ENCODE assay signal across 8 cellular contexts in the genomic region with DNA sequence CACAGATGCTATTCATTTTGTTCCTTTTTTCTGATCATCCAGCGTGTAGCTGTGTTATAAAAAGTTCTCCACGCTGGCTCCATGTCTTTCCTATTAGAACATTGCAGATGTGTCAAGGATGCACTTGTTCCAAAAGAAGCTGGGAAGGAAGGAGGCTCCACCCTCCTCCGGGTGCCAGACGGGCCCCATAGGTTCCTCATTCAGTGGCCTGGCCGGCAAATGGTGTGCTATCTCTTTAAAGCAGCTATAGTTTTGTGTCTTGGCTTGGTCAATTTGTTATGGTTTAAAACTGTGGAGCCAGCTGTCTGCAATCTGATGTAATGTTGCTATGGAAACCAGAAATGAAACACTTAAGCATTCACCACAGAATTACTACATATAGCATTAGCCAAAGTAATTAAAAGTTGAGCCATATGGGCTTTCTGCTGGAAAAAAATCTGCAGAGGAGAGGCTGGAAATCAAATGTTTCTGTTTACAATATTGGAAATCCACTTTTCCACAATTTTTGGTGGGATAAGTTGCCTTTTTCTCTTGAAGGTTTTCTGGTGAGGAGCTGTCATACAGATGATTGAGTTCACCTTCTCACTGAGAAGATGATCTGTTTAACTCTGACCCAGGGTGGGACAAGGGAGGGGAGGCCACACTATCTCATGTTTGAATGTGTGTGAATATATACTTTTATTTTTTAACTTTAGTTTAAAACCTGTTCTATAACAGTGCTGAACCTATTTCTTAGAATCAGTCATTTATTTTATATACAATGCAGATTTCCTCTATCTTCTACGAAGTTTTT.
DNase-seq lines count a peak whose midpoint lies in the region; ATAC-seq and TF ChIP-seq lines count a peak whose summit lies in the region.

No MANE protein-coding gene starts in this region.

- no peak for TF ChIP-seq RAD21 in SK-N-SH (IDR thresholded peaks at IDR 0.05; ENCODE audit: low read length)

- no peak overlapping the region for H2AFZ ChIP-seq in SK-N-SH (ENCODE audit: low read depth)
- H2AFZ ChIP-seq in trophoblast cell (ENCODE audit: insufficient read depth, low read length, poor library complexity), result no peak overlapping the region

- H3K4me1 ChIP-seq in SK-N-SH (ENCODE audit: control insufficient read depth in 1 of 2, insufficient read depth in 2 of 2, low read depth in 1 of 2, low read length in 1 of 2) (peaks cover 3 to 8% of the 10 kb centered on the region in 2 experiments; a peak in 3 of 4 replicates), trophoblast cell (ENCODE audit: control insufficient read depth in 1 of 2, insufficient read depth in 2 of 2, low read length in 2 of 2) (peaks cover 20 to 23% of the 10 kb centered on the region in 2 experiments)

- H3K18ac ChIP-seq in trophoblast cell (ENCODE audit: low read length), result no peak overlapping the region

- no peak overlapping the region for H3K14ac ChIP-seq in trophoblast cell (ENCODE audit: low read length)

- no peaks in the 10 kb centered on the region for H3K9me3 Mint-ChIP-seq in immature natural killer cell

- H3K4me3 ChIP-seq in SK-N-SH (ENCODE audit: low read depth in 2 of 2, low read length in 1 of 2) (peak overlapping the region; percentile 50 to 69; a peak in 3 of 4 replicates), fibroblast of villous mesenchyme (ENCODE audit: low read depth, low read length) (peak overlapping the region; percentile 60), trophoblast cell (ENCODE audit: low read depth, low read length) (no peak overlapping the region)

- peaks cover 84% of the 10 kb centered on the region for H3K79me2 ChIP-seq in SK-N-SH (ENCODE audit: insufficient read depth)
- H3K79me2 ChIP-seq in trophoblast cell (ENCODE audit: control insufficient read depth, insufficient read depth, low read length, poor library complexity), result no peaks in the 10 kb centered on the region

- TF ChIP-seq CTCF in SK-N-SH (IDR thresholded peaks at IDR 0.05), result no peak
- TF ChIP-seq CTCF in fibroblast of villous mesenchyme (IDR thresholded peaks at IDR 0.05; ENCODE audit: insufficient read depth, low read depth, low read length), result no peak

- H3K9ac ChIP-seq in SK-N-SH (peak overlapping the region; percentile 90), trophoblast cell (ENCODE audit: low read length) (no peak overlapping the region)

- H3F3A ChIP-seq in SK-N-SH (replicated peaks; ENCODE audit: insufficient read depth), result peaks cover 38% of the 10 kb centered on the region

- H3K23ac ChIP-seq in trophoblast cell (ENCODE audit: low read length), result no peak overlapping the region

- TF ChIP-seq EP300 in SK-N-SH (IDR thresholded peaks at IDR 0.05; ENCODE audit: borderline replicate concordance in 1 of 2, low read depth in 1 of 2, low read length in 1 of 2), result no peak

- 12% methylated on average over 6 of the region's 6 CpGs for WGBS in SK-N-SH (ENCODE audit: low lambda C conversion rate)
- no CpG with 5 or more reads among the region's 6 CpGs for WGBS in trophoblast cell (ENCODE audit: extremely low coverage, insufficient coverage, insufficient read length)

- no peak overlapping the region for H4K91ac ChIP-seq in trophoblast cell (ENCODE audit: low read depth, low read length)

- no peak overlapping the region for H2BK12ac ChIP-seq in trophoblast cell (ENCODE audit: low read length)

- no peak overlapping the region for H3K27ac Mint-ChIP-seq in immature natural killer cell

- H3K27me3 Mint-ChIP-seq in immature natural killer cell (ENCODE audit: low read depth in 3 of 3), result peaks cover 5 to 15% (median 5%) of the 10 kb centered on the region in 3 donors

- no peaks in the 10 kb centered on the region for H3K4me1 Mint-ChIP-seq in immature natural killer cell

- H3K9me3 ChIP-seq in SK-N-SH (no peaks in the 10 kb centered on the region), trophoblast cell (ENCODE audit: insufficient read depth, low read depth, low read length) (peaks cover 1% of the 10 kb centered on the region)

- no peak overlapping the region for H2AK5ac ChIP-seq in trophoblast cell (ENCODE audit: low read length)

- H3K36me3 ChIP-seq in SK-N-SH (replicated peaks in 1 of 2; ENCODE audit: control insufficient read depth in 1 of 2, insufficient read depth in 2 of 2, low read length in 1 of 2) (peaks cover 0 to 4% of the 10 kb centered on the region in 2 experiments), trophoblast cell (ENCODE audit: control insufficient read depth in 1 of 2, insufficient read depth in 2 of 2, low read length in 2 of 2) (no peaks in the 10 kb centered on the region)

- POLR2A ChIA-PET in SK-N-SH (lab: Yijun Ruan, JAX), result no interaction called here

- H3K27ac ChIP-seq in SK-N-SH (ENCODE audit: low read depth in 2 of 2, low read length in 1 of 2), result peak overlapping the region; percentile 80 to 98; a peak in 3 of 4 replicates
- no peak overlapping the region for H3K27ac ChIP-seq in trophoblast cell (ENCODE audit: low read depth, low read length)

- no peak overlapping the region for H3K4me3 Mint-ChIP-seq in immature natural killer cell

- no peaks in the 10 kb centered on the region for H4K20me1 ChIP-seq in SK-N-SH (ENCODE audit: insufficient read depth)

- H3K27me3 ChIP-seq in SK-N-SH (ENCODE audit: insufficient read depth) (no peaks in the 10 kb centered on the region), trophoblast cell (ENCODE audit: insufficient read depth, low read length) (no peaks in the 10 kb centered on the region)

- no peak overlapping the region for H4K8ac ChIP-seq in trophoblast cell (ENCODE audit: low read depth, low read length)

- peaks cover 13% of the 10 kb centered on the region for H3K79me1 ChIP-seq in trophoblast cell (ENCODE audit: low read length)

- no peak overlapping the region for H2BK120ac ChIP-seq in trophoblast cell (ENCODE audit: insufficient read depth, low read length, poor library complexity)

- no peak overlapping the region for H3K4ac ChIP-seq in trophoblast cell (ENCODE audit: low read depth, low read length)

- H2BK5ac ChIP-seq in trophoblast cell (ENCODE audit: low read depth, low read length, poor library complexity), result no peak overlapping the region

- ATAC-seq in GM19395 (IDR thresholded peaks at IDR 0.05; ENCODE audit: unreplicated experiment) (peak; percentile 90), HG03558 (IDR thresholded peaks at IDR 0.05; ENCODE audit: extremely low read depth, unreplicated experiment) (peak; percentile 65), GM21825 (IDR thresholded peaks at IDR 0.05; ENCODE audit: unreplicated experiment) (no peak)

- H3K9me2 ChIP-seq in SK-N-SH, result no peaks in the 10 kb centered on the region

- no peak overlapping the region for H4K12ac ChIP-seq in trophoblast cell (ENCODE audit: low read depth, low read length)

- H3K4me2 ChIP-seq in SK-N-SH, result peak overlapping the region; percentile 88
- H3K4me2 ChIP-seq in trophoblast cell (ENCODE audit: low read length), result peak overlapping the region; percentile 65

- DNase-seq in A172 (ENCODE audit: low spot score) (peak; percentile 58), SK-N-SH (no peak), fibroblast of villous mesenchyme (ENCODE audit: low read depth) (peak; percentile 99), trophoblast cell (peak; percentile 59 to 93), immature natural killer cell (no peak)

- CTCF ChIA-PET in SK-N-SH (lab: Yijun Ruan, JAX), result interaction anchor here (0.8 to 1.4 kb wide), 2 partner anchors 10 to 49 kb away, joined by 3 read pairs; no protein-coding TSS in a partner anchor

- H3K36me3 Mint-ChIP-seq in immature natural killer cell, result no peaks in the 10 kb centered on the region

TF ChIP-seq in SK-N-SH, 30 proteins besides CTCF, POLR2A, EP300 and RAD21:
- TF ChIP-seq FOXM1 (IDR thresholded peaks at IDR 0.05; ENCODE audit: low read depth), result peak; percentile 86
- TF ChIP-seq, protein P1, sequence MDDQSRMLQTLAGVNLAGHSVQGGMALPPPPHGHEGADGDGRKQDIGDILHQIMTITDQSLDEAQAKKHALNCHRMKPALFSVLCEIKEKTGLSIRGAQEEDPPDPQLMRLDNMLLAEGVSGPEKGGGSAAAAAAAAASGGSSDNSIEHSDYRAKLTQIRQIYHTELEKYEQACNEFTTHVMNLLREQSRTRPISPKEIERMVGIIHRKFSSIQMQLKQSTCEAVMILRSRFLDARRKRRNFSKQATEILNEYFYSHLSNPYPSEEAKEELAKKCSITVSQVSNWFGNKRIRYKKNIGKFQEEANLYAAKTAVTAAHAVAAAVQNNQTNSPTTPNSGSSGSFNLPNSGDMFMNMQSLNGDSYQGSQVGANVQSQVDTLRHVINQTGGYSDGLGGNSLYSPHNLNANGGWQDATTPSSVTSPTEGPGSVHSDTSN (IDR thresholded peaks at IDR 0.05), result peak; percentile 51; the same call in 1 of the 2 replicates
- TF ChIP-seq TAF1 (IDR thresholded peaks at IDR 0.05; ENCODE audit: borderline replicate concordance, low read depth, low read length), result no peak
- TF ChIP-seq TCF12 (IDR thresholded peaks at IDR 0.05), result peak; percentile 47; the same call in 1 of the 2 replicates

Comparison
In these comparisons a context has a peak if more than half of its experiments do, and no peak if none do; other contexts are left out.
1. DNase-seq: peak in A172 (single experiment), fibroblast of villous mesenchyme (single experiment) and trophoblast cell (2 of 2); none in SK-N-SH (single experiment) and immature natural killer cell (0 of 3).